8 cellular contexts compared by ENCODE assay signal in genomic region chr6:21587182-21587924, GRCh38. TPM values are rescaled to one million over a fixed set of nuclear protein-coding genes. Genes with fewer than 3 reads are reported as not detected.
A peak's percentile ranks its signal among the peaks of the same experiment; 100 is the strongest.
DNase-seq lines count a peak whose midpoint lies in the region; TF ChIP-seq lines count a peak whose summit lies in the region.

No MANE protein-coding gene starts in this region.

- H3K4me3 ChIP-seq in MM.1S (ENCODE audit: low read length) (peak overlapping the region; percentile 83), SK-N-MC (peak overlapping the region; percentile 89)

- H3K27ac ChIP-seq in MM.1S (ENCODE audit: low read length) (no peak overlapping the region), SK-N-MC (no peak overlapping the region)

- H2AFZ ChIP-seq in MM.1S (ENCODE audit: low read length), result peak overlapping the region; percentile 98

- H3K36me3 ChIP-seq in MM.1S (replicated peaks; ENCODE audit: insufficient read depth, low read length), result no peaks in the 10 kb centered on the region
- no peaks in the 10 kb centered on the region for H3K36me3 ChIP-seq in SK-N-MC (ENCODE audit: insufficient read depth, low read length)

- H3K9me3 ChIP-seq in MM.1S (replicated peaks; ENCODE audit: insufficient read depth, low read length), result no peaks in the 10 kb centered on the region
- no peaks in the 10 kb centered on the region for H3K9me3 ChIP-seq in SK-N-MC (ENCODE audit: low read depth, low read length)

- DNase-seq in activated gamma-delta T cell treated with Interleukin-2 at 50 U/mL for 16 hours (peak; percentile 24), activated gamma-delta T cell (lab: John Stamatoyannopoulos, UW) (no peak), HCEC 1CT (peak; percentile 64), MM.1S (peak; percentile 47), SK-N-MC (ENCODE audit: low read depth, low spot score) (no peak), cerebellum (ENCODE audit: low spot score) (peak; percentile 77), kidney glomerular epithelial cell (lab: John Stamatoyannopoulos, UW) (peak; percentile 63)
- DNase-seq in stimulated activated CD4-positive, alpha-beta T cell treated with anti-CD3 and anti-CD28 coated beads, Interleukin-2, amount 100 ng/mL, for 48 hours, result peak; percentile 6 to 9

- no peaks in the 10 kb centered on the region for H3K4me1 ChIP-seq in MM.1S (ENCODE audit: low read length)

- H3K9ac ChIP-seq in MM.1S (ENCODE audit: low read length) (peak overlapping the region; percentile 49; the same call in 1 of the 2 replicates), SK-N-MC (ENCODE audit: insufficient read length) (peak overlapping the region; percentile 23)

- no peaks in the 10 kb centered on the region for H3K9me2 ChIP-seq in MM.1S (replicated peaks; ENCODE audit: insufficient read depth, low read length)

- peaks cover 14% of the 10 kb centered on the region; the same call in 1 of the 2 replicates for H3F3A ChIP-seq in MM.1S (ENCODE audit: insufficient read depth, low read length)

- TF ChIP-seq CTCF in MM.1S (IDR thresholded peaks at IDR 0.05; ENCODE audit: low read length), result no peak; the same call in 1 of the 2 replicates

- no peaks in the 10 kb centered on the region for H4K20me1 ChIP-seq in MM.1S (ENCODE audit: insufficient read depth, low read length)

- 0 out of 2 replicates have a peak, but pooled peaks cover under 1% of the 10 kb centered on the region for H3K27me3 ChIP-seq in MM.1S (replicated peaks; ENCODE audit: insufficient read depth, low read length)

- no peaks in the 10 kb centered on the region for H3K79me2 ChIP-seq in MM.1S (ENCODE audit: low read length)

- peak overlapping the region; percentile 85 for H3K4me2 ChIP-seq in MM.1S (ENCODE audit: low read depth, low read length)

RNA-seq across cellular contexts. Expression of gene SOX4, which starts 6.2 kb away (rescaled TPM):
- 217 TPM for total RNA-seq in cerebellum

Comparison
In these comparisons a context has a peak if more than half of its experiments do, and no peak if none do; other contexts are left out.
1. DNase-seq: peak in activated gamma-delta T cell treated with Interleukin-2 at 50 U/mL for 16 hours (single experiment), HCEC 1CT (single experiment), MM.1S (single experiment), cerebellum (single experiment), kidney glomerular epithelial cell (single experiment) and stimulated activated CD4-positive, alpha-beta T cell treated with anti-CD3 and anti-CD28 coated beads, Interleukin-2, amount 100 ng/mL, for 48 hours (2 of 2); none in activated gamma-delta T cell (single experiment) and SK-N-MC (single experiment).